1 cellular context compared by ENCODE assay signal in genomic region chr1:78006491-78006890, GRCh38.
TF ChIP-seq lines count a peak whose summit lies in the region.

No MANE protein-coding gene starts in this region.

TF ChIP-seq in endothelial cell of umbilical vein, 7 proteins besides CTCF, POLR2A, EP300 and RAD21:
- TF ChIP-seq FOS (IDR thresholded peaks at IDR 0.05; ENCODE audit: borderline replicate concordance, insufficient read depth, low read length) (no peak), MYC (IDR thresholded peaks at IDR 0.05; ENCODE audit: low read depth, low read length) (no peak), EZH2 (IDR thresholded peaks at IDR 0.05; ENCODE audit: borderline replicate concordance, low read depth, low read length, severe bottlenecking) (no peak), POLR2AphosphoS5 (IDR thresholded peaks at IDR 0.05; ENCODE audit: insufficient read depth, low read depth, low read length) (no peak), JUN (IDR thresholded peaks at IDR 0.05; ENCODE audit: borderline replicate concordance, insufficient read depth, insufficient read length, low read depth) (no peak), GATA2 (IDR thresholded peaks at IDR 0.05; ENCODE audit: insufficient read depth, insufficient read length, low read depth, low read length) (no peak)
- TF ChIP-seq, protein P1, sequence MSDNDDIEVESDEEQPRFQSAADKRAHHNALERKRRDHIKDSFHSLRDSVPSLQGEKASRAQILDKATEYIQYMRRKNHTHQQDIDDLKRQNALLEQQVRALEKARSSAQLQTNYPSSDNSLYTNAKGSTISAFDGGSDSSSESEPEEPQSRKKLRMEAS (IDR thresholded peaks at IDR 0.05; ENCODE audit: insufficient read depth, insufficient read length): no peak
